Comparison of ENCODE assay signal across 1 cellular context in the genomic region with DNA sequence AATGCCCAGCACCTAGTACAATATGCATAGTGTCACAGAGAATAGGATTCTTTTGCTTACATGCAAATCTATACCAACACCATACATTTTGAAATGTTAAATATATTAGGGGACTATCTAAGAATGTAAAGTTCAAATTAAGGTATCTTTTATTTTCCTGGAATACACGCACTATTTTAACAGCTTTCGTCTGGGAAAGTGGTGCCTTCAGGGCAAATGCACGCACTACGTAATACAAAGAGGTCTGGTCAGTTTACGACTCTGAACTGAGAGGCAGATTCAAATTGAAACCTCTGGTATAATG.
TF ChIP-seq lines count a peak whose summit lies in the region.

No MANE protein-coding gene starts in this region.

TF ChIP-seq in SK-N-SH, 30 proteins besides CTCF, POLR2A, EP300 and RAD21 (continued from another document):
- TF ChIP-seq, protein P1, sequence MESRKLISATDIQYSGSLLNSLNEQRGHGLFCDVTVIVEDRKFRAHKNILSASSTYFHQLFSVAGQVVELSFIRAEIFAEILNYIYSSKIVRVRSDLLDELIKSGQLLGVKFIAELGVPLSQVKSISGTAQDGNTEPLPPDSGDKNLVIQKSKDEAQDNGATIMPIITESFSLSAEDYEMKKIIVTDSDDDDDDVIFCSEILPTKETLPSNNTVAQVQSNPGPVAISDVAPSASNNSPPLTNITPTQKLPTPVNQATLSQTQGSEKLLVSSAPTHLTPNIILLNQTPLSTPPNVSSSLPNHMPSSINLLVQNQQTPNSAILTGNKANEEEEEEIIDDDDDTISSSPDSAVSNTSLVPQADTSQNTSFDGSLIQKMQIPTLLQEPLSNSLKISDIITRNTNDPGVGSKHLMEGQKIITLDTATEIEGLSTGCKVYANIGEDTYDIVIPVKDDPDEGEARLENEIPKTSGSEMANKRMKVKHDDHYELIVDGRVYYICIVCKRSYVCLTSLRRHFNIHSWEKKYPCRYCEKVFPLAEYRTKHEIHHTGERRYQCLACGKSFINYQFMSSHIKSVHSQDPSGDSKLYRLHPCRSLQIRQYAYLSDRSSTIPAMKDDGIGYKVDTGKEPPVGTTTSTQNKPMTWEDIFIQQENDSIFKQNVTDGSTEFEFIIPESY (IDR thresholded peaks at IDR 0.05; ENCODE audit: borderline replicate concordance, low read depth), result no peak
- TF ChIP-seq TCF12 (IDR thresholded peaks at IDR 0.05), result no peak
- TF ChIP-seq NRF1 (IDR thresholded peaks at IDR 0.05; ENCODE audit: low read depth, low read length), result no peak
- no peak for TF ChIP-seq FOXM1 (IDR thresholded peaks at IDR 0.05; ENCODE audit: low read depth)
- no peak for TF ChIP-seq SMC3 (IDR thresholded peaks at IDR 0.05; ENCODE audit: low read depth, low read length)
- TF ChIP-seq, protein P2, sequence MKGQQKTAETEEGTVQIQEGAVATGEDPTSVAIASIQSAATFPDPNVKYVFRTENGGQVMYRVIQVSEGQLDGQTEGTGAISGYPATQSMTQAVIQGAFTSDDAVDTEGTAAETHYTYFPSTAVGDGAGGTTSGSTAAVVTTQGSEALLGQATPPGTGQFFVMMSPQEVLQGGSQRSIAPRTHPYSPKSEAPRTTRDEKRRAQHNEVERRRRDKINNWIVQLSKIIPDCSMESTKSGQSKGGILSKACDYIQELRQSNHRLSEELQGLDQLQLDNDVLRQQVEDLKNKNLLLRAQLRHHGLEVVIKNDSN (IDR thresholded peaks at IDR 0.05; ENCODE audit: borderline replicate concordance, low read depth), result no peak
